Comparison of ENCODE assay signal across 1 cellular context in the genomic region with DNA sequence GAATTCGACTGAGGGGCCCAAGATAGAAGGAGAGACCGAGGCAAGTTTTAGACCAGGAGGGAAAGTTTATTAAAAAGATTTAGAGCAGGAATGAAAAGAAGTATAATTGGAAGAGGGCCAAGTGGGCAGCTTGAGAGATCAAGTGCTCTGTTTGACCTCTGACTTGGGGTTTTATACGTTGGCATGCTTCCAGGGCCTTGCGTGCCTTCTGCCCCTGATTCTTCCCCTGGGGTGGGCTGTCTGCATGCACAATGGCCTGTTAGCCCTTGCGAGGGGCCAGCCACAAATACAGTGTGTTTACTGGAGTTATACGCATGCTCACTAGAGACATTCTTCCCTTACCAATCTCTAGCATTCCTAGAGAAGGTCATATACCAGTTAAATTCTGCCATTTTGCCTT.
TF ChIP-seq lines count a peak whose summit lies in the region.

No MANE protein-coding gene starts in this region.

TF ChIP-seq in H1, 55 proteins besides CTCF, POLR2A, EP300 and RAD21:
- no peak for TF ChIP-seq E2F6 (IDR thresholded peaks at IDR 0.05)
- no peak for TF ChIP-seq NRF1 (IDR thresholded peaks at IDR 0.05; ENCODE audit: low read depth, low read length)
- TF ChIP-seq KDM4A (IDR thresholded peaks at IDR 0.05; ENCODE audit: low read depth, low read length, severe bottlenecking), result no peak
- TF ChIP-seq CTBP2 (IDR thresholded peaks at IDR 0.05; ENCODE audit: borderline replicate concordance, insufficient read depth, insufficient read length, low read length), result no peak
- no peak for TF ChIP-seq SIN3A (conservative IDR thresholded peaks at IDR 0.05 in 1 of 2, IDR thresholded peaks at IDR 0.05 in 1 of 2; ENCODE audit: low read depth in 1 of 2, low read length in 2 of 2)
- TF ChIP-seq ZNF274 (IDR thresholded peaks at IDR 0.05; ENCODE audit: borderline replicate concordance, extremely low read depth, low read length), result no peak
- TF ChIP-seq CHD2 (IDR thresholded peaks at IDR 0.05; ENCODE audit: low read length), result no peak
- no peak for TF ChIP-seq CHD7 (IDR thresholded peaks at IDR 0.05; ENCODE audit: insufficient replicate concordance, low read length)
- TF ChIP-seq KDM5A (IDR thresholded peaks at IDR 0.05; ENCODE audit: low read length), result no peak
- TF ChIP-seq MAFK (IDR thresholded peaks at IDR 0.05; ENCODE audit: low read depth, low read length), result no peak
- no peak for TF ChIP-seq YY1 (IDR thresholded peaks at IDR 0.05; ENCODE audit: low read depth, low read length)
- TF ChIP-seq TAF1 (IDR thresholded peaks at IDR 0.05; ENCODE audit: low read depth, low read length), result no peak
- TF ChIP-seq PHF8 (conservative IDR thresholded peaks at IDR 0.05; ENCODE audit: low read depth, low read length), result no peak
- no peak for TF ChIP-seq RBBP5 (IDR thresholded peaks at IDR 0.05; ENCODE audit: borderline replicate concordance, low read depth, low read length)
- TF ChIP-seq TBP (IDR thresholded peaks at IDR 0.05; ENCODE audit: low read depth, low read length), result no peak
